9 cellular contexts compared by ENCODE assay signal in the genomic region with DNA sequence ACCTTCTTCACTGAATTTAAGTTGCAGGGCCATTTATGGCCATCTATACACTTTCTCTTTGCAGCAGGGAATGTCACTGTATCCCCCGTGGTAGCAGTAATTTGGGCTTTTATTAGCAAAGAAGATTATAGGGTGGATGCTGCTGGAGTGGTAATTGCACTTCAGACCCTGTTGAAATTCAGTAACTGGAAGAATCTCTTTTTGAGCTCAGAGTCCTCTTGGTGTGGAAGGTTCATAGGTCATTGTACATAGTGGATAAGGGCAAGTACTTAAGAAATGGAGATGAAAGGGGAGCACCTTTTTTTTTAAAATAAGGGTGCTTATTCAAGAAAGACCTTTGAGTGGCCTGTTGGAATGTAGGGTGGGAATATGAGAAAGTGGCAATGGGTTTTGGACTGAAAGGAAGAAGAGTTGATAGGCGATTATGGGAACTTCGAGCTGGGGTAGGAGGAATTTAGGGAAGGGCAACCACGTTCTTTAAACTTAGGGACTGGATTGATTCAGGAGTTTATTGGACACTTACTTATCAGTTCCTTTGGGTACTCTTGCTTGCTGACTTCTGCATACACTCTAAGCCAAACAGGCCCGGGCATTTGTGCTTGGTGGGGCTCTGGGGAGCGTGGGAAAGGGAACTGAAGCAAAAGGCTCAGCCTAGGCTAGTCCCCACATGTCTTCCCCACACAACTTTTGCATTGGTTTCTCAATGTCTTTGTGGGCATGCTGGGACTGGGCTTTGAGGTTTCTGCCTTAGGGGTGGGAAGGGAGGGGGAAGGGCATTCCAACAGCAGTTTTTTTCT. TPM values are rescaled to one million over a fixed set of nuclear protein-coding genes. Genes with fewer than 3 reads are reported as not detected.
DNase-seq lines count a peak whose midpoint lies in the region; ATAC-seq, FAIRE-seq and TF ChIP-seq lines count a peak whose summit lies in the region.
"Had no signal": no experiment of that assay in that cellular context is flagged by ENCODE, and none has a peak within 500 bp of the region (broad histone marks: within the 10 kb centered on the region; RNA-seq: fewer than 3 reads in every experiment).

No MANE protein-coding gene starts in this region.

- TF ChIP-seq EP300 in H1 (IDR thresholded peaks at IDR 0.05; ENCODE audit: borderline replicate concordance in 1 of 2, low read depth in 2 of 2, low read length in 2 of 2) = no peak

- H3K23me2 ChIP-seq in H1 (ENCODE audit: low read depth, low read length) = no peaks in the 10 kb centered on the region

- H3K9me3 ChIP-seq in H1 (ENCODE audit: insufficient read depth in 2 of 2, low read depth in 1 of 2, low read length in 1 of 2) = no peaks in the 10 kb centered on the region
- H3K9me3 ChIP-seq in osteoblast (ENCODE audit: low read depth, low read length) = no peaks in the 10 kb centered on the region

- H3K36me3 Mint-ChIP-seq in naive thymus-derived CD8-positive, alpha-beta T cell = no peaks in the 10 kb centered on the region

- H3K36me3 ChIP-seq in H1 (ENCODE audit: control insufficient read depth in 2 of 4, insufficient read depth in 4 of 4, low read length in 3 of 4) (peaks cover 0 to 5% (median 2%) of the 10 kb centered on the region in 4 experiments; a peak in 3 of 8 replicates), osteoblast (ENCODE audit: insufficient read depth, low read length) (peaks cover 12% of the 10 kb centered on the region)

- peak overlapping the region in 1 of 4 experiments; percentile 16; a peak in 1 of 7 replicates for H3K9ac ChIP-seq in H1 (replicated peaks in 1 of 4; ENCODE audit: extremely low read depth in 1 of 4, low read depth in 3 of 4, low read length in 3 of 4)

- H2BK5ac ChIP-seq in H1 (ENCODE audit: low read depth, low read length) = 0 out of 2 replicates have a peak overlapping the region, but pooled peaks have one; percentile 12

- H3K4me3 ChIP-seq in H1 (ENCODE audit: extremely low read depth in 1 of 4, insufficient read depth in 2 of 4, low read depth in 3 of 4, low read length in 4 of 4) (no peak overlapping the region), osteoblast (ENCODE audit: insufficient read depth, low read length) (no peak overlapping the region)

- no peak overlapping the region for H3K4me3 Mint-ChIP-seq in naive thymus-derived CD8-positive, alpha-beta T cell

- no peak overlapping the region; the same call in 1 of the 2 replicates for H3K18ac ChIP-seq in H1 (ENCODE audit: extremely low read depth, low read length)

- peaks cover 11 to 60% (median 26%) of the 10 kb centered on the region in 4 donors for H3K4me1 Mint-ChIP-seq in naive thymus-derived CD8-positive, alpha-beta T cell

- H4K20me1 ChIP-seq in H1 (replicated peaks in 1 of 2; ENCODE audit: control insufficient read depth in 1 of 2, insufficient read depth in 2 of 2, low read length in 2 of 2) = peaks cover 3 to 8% of the 10 kb centered on the region in 2 experiments
- H4K20me1 ChIP-seq in osteoblast (ENCODE audit: insufficient read depth, low read length) = peaks cover 52% of the 10 kb centered on the region

- H3K27ac Mint-ChIP-seq in naive thymus-derived CD8-positive, alpha-beta T cell = peak overlapping the region in 3 of 10 donors; percentile 16 to 61 (median 45)

- peak; percentile 55 for FAIRE-seq in H1 (lab: Jason Lieb, UNC)
- FAIRE-seq: islet of Langerhans had no signal

- H3K27me3 ChIP-seq in H1 (replicated peaks in 1 of 4; ENCODE audit: control insufficient read depth in 3 of 4, extremely low read depth in 1 of 4, insufficient read depth in 3 of 4, low read length in 3 of 4) (no peaks in the 10 kb centered on the region), osteoblast (ENCODE audit: insufficient read depth, low read length) (no peaks in the 10 kb centered on the region)

- 62% methylated on average over 6 of the region's 6 CpGs; no CpG with 5 or more reads in 1 of the 2 experiments for WGBS in H1 (ENCODE audit: extremely low coverage in 1 of 2, insufficient coverage in 1 of 2, insufficient read length in 1 of 2, insufficient replicate concordance in 2 of 2, low coverage in 1 of 2, low lambda C conversion rate in 2 of 2, missing lambda C conversion rate in 1 of 2), 2 experiments

- H4K8ac ChIP-seq in H1 (ENCODE audit: extremely low read depth, insufficient read depth, low read length) = no peak overlapping the region

- no peak overlapping the region for H3K27ac ChIP-seq in H1 (ENCODE audit: low read depth, low read length)
- H3K27ac ChIP-seq in osteoblast (ENCODE audit: low read depth, low read length) = peak overlapping the region; percentile 59

- H3K23ac ChIP-seq in H1 (ENCODE audit: insufficient read length) = no peak overlapping the region

- H2BK20ac ChIP-seq in H1 (ENCODE audit: low read length) = no peak overlapping the region

- H3K4me1 ChIP-seq in H1 (replicated peaks in 1 of 4; ENCODE audit: control insufficient read depth in 3 of 4, insufficient read depth in 4 of 4, low read length in 3 of 4) (peaks cover 0 to 9% (median 3%) of the 10 kb centered on the region in 4 experiments; a peak in 3 of 7 replicates), osteoblast (ENCODE audit: insufficient read depth, low read length) (peaks cover 23% of the 10 kb centered on the region)

- no peak overlapping the region for H4K91ac ChIP-seq in H1 (replicated peaks; ENCODE audit: insufficient read length, low read length)

- peak overlapping the region; percentile 26 to 47; a peak in 3 of 4 replicates for H3K4me2 ChIP-seq in H1 (ENCODE audit: insufficient read depth in 1 of 2, low read depth in 2 of 2, low read length in 2 of 2)
- no peak overlapping the region for H3K4me2 ChIP-seq in osteoblast (ENCODE audit: insufficient read depth, low read length)

- H2BK12ac ChIP-seq in H1 (ENCODE audit: low read depth, low read length) = no peak overlapping the region

- peaks cover 0 to 2% (median 0%) of the 10 kb centered on the region in 5 donors for H3K27me3 Mint-ChIP-seq in naive thymus-derived CD8-positive, alpha-beta T cell

- no peak for TF ChIP-seq POLR2A in GM18505 (IDR thresholded peaks at IDR 0.05; ENCODE audit: borderline replicate concordance, extremely low read depth, insufficient read depth, insufficient read length)
- TF ChIP-seq POLR2A in H1 (IDR thresholded peaks at IDR 0.05; ENCODE audit: control extremely low read depth in 1 of 2, low read depth in 2 of 2, low read length in 2 of 2) = peak in 1 of 2 experiments; percentile 31; a peak in 1 of 3 replicates

- peaks cover 8% of the 10 kb centered on the region for H3K79me1 ChIP-seq in H1 (ENCODE audit: low read depth, low read length)

- POLR2A ChIA-PET in H1 (lab: Charles Lee; ENCODE audit: partially characterized antibody) = interaction anchor here (0.7 to 5.5 kb wide), 3 partner anchors 10 to 258 kb away, joined by 3 to 42 read pairs (median 3); no protein-coding TSS in a partner anchor
- POLR2A ChIA-PET in naive thymus-derived CD8-positive, alpha-beta T cell (lab: Charles Lee) = interaction anchor here (0.6 kb wide), 1 partner anchor 188 kb away, joined by 4 read pairs; no protein-coding TSS in a partner anchor

- H3K14ac ChIP-seq in H1 (ENCODE audit: insufficient read length) = no peak overlapping the region

- CTCF ChIA-PET in H1 (lab: Charles Lee; ENCODE audit: partially characterized antibody) = interaction anchor here (0.9 to 6.1 kb wide), 6 partner anchors 9 to 40 kb away, joined by 3 to 44 read pairs (median 4); partner anchors contain the start of gene BTBD18

- no peak for TF ChIP-seq RAD21 in H1 (IDR thresholded peaks at IDR 0.05 in 1 of 2, conservative IDR thresholded peaks at IDR 0.05 in 1 of 2; ENCODE audit: low read depth in 2 of 2, low read length in 2 of 2)

- ATAC-seq in GM18505 (IDR thresholded peaks at IDR 0.05; ENCODE audit: unreplicated experiment) = peak; percentile 28
- no peak for ATAC-seq in naive thymus-derived CD8-positive, alpha-beta T cell

- no peak overlapping the region for H2AK5ac ChIP-seq in H1 (ENCODE audit: low read depth, low read length)

- no peak overlapping the region for H2AFZ ChIP-seq in H1 (ENCODE audit: low read length)
- no peak overlapping the region for H2AFZ ChIP-seq in osteoblast (ENCODE audit: low read length)

- H3K9me3 Mint-ChIP-seq in naive thymus-derived CD8-positive, alpha-beta T cell = no peaks in the 10 kb centered on the region

- no peak overlapping the region for H2BK15ac ChIP-seq in H1 (ENCODE audit: low read length)

- no peak overlapping the region for H2BK120ac ChIP-seq in H1 (replicated peaks; ENCODE audit: low read depth, low read length)

- no peak for TF ChIP-seq CTCF in H1 (IDR thresholded peaks at IDR 0.05; ENCODE audit: control extremely low read depth in 1 of 3, insufficient read depth in 1 of 3, low read depth in 1 of 3, low read length in 3 of 3)
- TF ChIP-seq CTCF in osteoblast (IDR thresholded peaks at IDR 0.05; ENCODE audit: extremely low read depth, low read depth, low read length) = no peak

- H3K4ac ChIP-seq in H1 (replicated peaks; ENCODE audit: insufficient read length, low read depth, low read length) = no peak overlapping the region

- DNase-seq in HPDE6-E6E7 (ENCODE audit: extremely low spot score) (peak; percentile 93), H1 (ENCODE audit: low read depth in 1 of 2, low spot score in 2 of 2) (no peak), osteoblast (ENCODE audit: insufficient read length, low spot score, missing footprints) (no peak), activated T-cell treated with anti-CD3 and anti-CD28 coated beads for 4 hours (no peak), AG08396 (ENCODE audit: low spot score) (no peak), NCI-H1092 treated with DMSO at 0.1 percent for 48 hours (lab: John Stamatoyannopoulos, UW) (no peak)
- no peak for DNase-seq in naive thymus-derived CD8-positive, alpha-beta T cell

- H3K79me2 ChIP-seq in H1 (ENCODE audit: control insufficient read depth in 1 of 2, insufficient read depth in 2 of 2, low read length in 2 of 2) (peaks cover 3 to 96% of the 10 kb centered on the region in 2 experiments; a peak in 3 of 4 replicates), osteoblast (ENCODE audit: insufficient read depth, low read length) (peaks cover 98% of the 10 kb centered on the region)

- no peak overlapping the region for H4K5ac ChIP-seq in H1 (ENCODE audit: insufficient read length, low read depth, low read length)

- no peak overlapping the region for H3K56ac ChIP-seq in H1 (replicated peaks; ENCODE audit: insufficient read length, low read depth, low read length)

RNA-seq across cellular contexts. Expression of gene CTNND1, which starts 26.5 kb away (rescaled TPM):
- total RNA-seq in H1 (2021; fragmentation: NEBNext Ultra II Directional; extraction: Animal tissue kit (Norgen Biotek cat#: 25700)) = 164 and 167 TPM in 2 replicates
- 91.9 and 97.8 TPM in 2 replicates for polyA plus RNA-seq in H1 (2011; rRNA removed)
- 119 TPM for polyA plus RNA-seq in H1 (2011; cell fraction: cytosol; rRNA removed)
- 203 TPM for polyA plus RNA-seq in H1 (2011; cell fraction: nucleus; rRNA removed)
- polyA plus RNA-seq in H1 (2012, experiment 1 of 2) = 98.0 to 128 TPM (median 110 TPM) in 4 replicates
- polyA plus RNA-seq in H1 (2012, experiment 2 of 2) = 19.8 TPM
- polyA plus RNA-seq in H1 (2013, experiment 1 of 2) = 77.4 TPM
- polyA plus RNA-seq in H1 (2013, experiment 2 of 2) = 75.8 TPM
- polyA minus RNA-seq in H1 (2011; rRNA and poly(A)+ RNA removed) = 479 and 501 TPM in 2 replicates
- polyA minus RNA-seq in H1 (2011; cell fraction: cytosol; rRNA and poly(A)+ RNA removed) = 156 TPM
- 148 TPM for polyA minus RNA-seq in H1 (2011; cell fraction: nucleus; rRNA and poly(A)+ RNA removed)
- 126 and 140 TPM in 2 replicates for total RNA-seq in osteoblast
- total RNA-seq in naive thymus-derived CD8-positive, alpha-beta T cell = 10 to 100 TPM; 17.4 to 19.1 TPM
- 1 to 10 TPM; 1.3 to 1.5 (median 1.5) TPM for polyA plus RNA-seq in naive thymus-derived CD8-positive, alpha-beta T cell

RNA-seq across cellular contexts. Expression of gene BTBD18, which starts 36.5 kb away (rescaled TPM):
- total RNA-seq in H1 (2021; fragmentation: NEBNext Ultra II Directional; extraction: Animal tissue kit (Norgen Biotek cat#: 25700)) = not detected in 2 replicates
- 0.03 TPM in 2 replicates for polyA plus RNA-seq in H1 (2011; rRNA removed)
- polyA plus RNA-seq in H1 (2011; cell fraction: cytosol; rRNA removed) = 0.03 TPM
- 0.07 TPM for polyA plus RNA-seq in H1 (2011; cell fraction: nucleus; rRNA removed)
- polyA plus RNA-seq in H1 (2012, experiment 1 of 2) = 0.10 to 0.19 TPM (median 0.14 TPM) in 4 replicates
- polyA plus RNA-seq in H1 (2012, experiment 2 of 2) = not detected
- 0.02 TPM for polyA plus RNA-seq in H1 (2013, experiment 1 of 2)
- polyA plus RNA-seq in H1 (2013, experiment 2 of 2) = 0.02 TPM
- polyA minus RNA-seq in H1 (2011; rRNA and poly(A)+ RNA removed) = 0.16 TPM in 1 of 2 replicates, not detected in the other
- not detected for polyA minus RNA-seq in H1 (2011; cell fraction: cytosol; rRNA and poly(A)+ RNA removed)
- polyA minus RNA-seq in H1 (2011; cell fraction: nucleus; rRNA and poly(A)+ RNA removed) = not detected
- total RNA-seq in osteoblast = not detected in 2 replicates
- total RNA-seq in naive thymus-derived CD8-positive, alpha-beta T cell = under 1 TPM; 0.18 to 0.30 TPM
- under 1 TPM; 0.25 to 0.76 (median 0.27) TPM for polyA plus RNA-seq in naive thymus-derived CD8-positive, alpha-beta T cell

RNA-seq across cellular contexts. Expression of gene SELENOH, which starts 46.8 kb away (rescaled TPM):
- 242 and 243 TPM in 2 replicates for total RNA-seq in H1 (2021; fragmentation: NEBNext Ultra II Directional; extraction: Animal tissue kit (Norgen Biotek cat#: 25700))
- 264 and 326 TPM in 2 replicates for polyA plus RNA-seq in H1 (2011; rRNA removed)
- polyA plus RNA-seq in H1 (2011; cell fraction: cytosol; rRNA removed) = 291 TPM
- polyA plus RNA-seq in H1 (2011; cell fraction: nucleus; rRNA removed) = 115 TPM
- polyA plus RNA-seq in H1 (2012, experiment 1 of 2) = 203 to 240 TPM (median 210 TPM) in 4 replicates
- 474 TPM for polyA plus RNA-seq in H1 (2012, experiment 2 of 2)
- polyA plus RNA-seq in H1 (2013, experiment 1 of 2) = 350 TPM
- 357 TPM for polyA plus RNA-seq in H1 (2013, experiment 2 of 2)
- polyA minus RNA-seq in H1 (2011; rRNA and poly(A)+ RNA removed) = 11.8 and 12.3 TPM in 2 replicates
- 44.0 TPM for polyA minus RNA-seq in H1 (2011; cell fraction: cytosol; rRNA and poly(A)+ RNA removed)
- polyA minus RNA-seq in H1 (2011; cell fraction: nucleus; rRNA and poly(A)+ RNA removed) = 61.7 TPM
- 58.9 and 68.8 TPM in 2 replicates for total RNA-seq in osteoblast
- 100 to 1,000 TPM; 142 to 146 TPM for total RNA-seq in naive thymus-derived CD8-positive, alpha-beta T cell
- polyA plus RNA-seq in naive thymus-derived CD8-positive, alpha-beta T cell = 100 to 1,000 TPM; 294 to 419 (median 342) TPM
